8 cellular contexts compared by ENCODE assay signal in the genomic region with DNA sequence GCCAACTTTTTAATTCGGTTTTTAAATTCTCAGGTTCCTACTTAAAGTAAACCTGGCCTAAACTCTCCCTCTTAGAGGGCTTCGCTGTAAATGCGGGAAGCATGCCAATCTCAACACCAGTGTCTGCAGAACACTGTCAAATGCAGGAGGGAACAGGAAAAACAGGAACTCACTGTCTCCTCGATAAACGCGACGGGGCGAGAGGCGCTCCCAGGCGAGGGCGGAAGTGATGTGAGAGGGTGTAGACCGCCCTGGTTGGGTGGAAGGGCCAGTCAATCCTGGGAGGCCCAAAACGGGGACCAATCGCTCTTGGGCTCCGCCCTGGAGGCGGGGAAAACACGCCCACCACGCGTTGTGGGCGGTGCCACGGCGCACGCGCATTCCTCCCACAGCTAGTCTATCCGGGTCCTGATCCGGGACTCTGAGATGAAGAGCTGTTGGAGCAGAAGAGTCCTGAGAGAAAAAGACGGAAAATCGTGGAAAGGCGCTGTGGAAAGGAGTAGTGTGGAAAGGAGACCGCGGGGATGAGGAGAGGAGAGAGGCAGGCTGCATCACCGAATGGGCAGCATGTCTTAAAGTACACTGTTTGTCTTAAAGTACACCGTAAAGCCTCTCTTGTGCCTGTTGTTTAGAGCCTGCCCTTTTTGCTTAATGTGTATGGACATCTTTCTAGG. TPM values are rescaled to one million over a fixed set of nuclear protein-coding genes. Genes with fewer than 3 reads are reported as not detected.
DNase-seq lines count a peak whose midpoint lies in the region; ATAC-seq and TF ChIP-seq lines count a peak whose summit lies in the region.

No MANE protein-coding gene starts in this region.

- H3K36me3 Mint-ChIP-seq in CD4-positive, alpha-beta memory T cell: peaks cover 0 to 4% of the 10 kb centered on the region in 2 donors
- H3K36me3 Mint-ChIP-seq in activated CD4-positive, alpha-beta memory T cell treated with anti-CD3 and anti-CD28 coated beads, Interleukin-2, amount 10 ng/mL, durations not matched to agents 7 days and 5 days (ENCODE audit: low read depth): no peaks in the 10 kb centered on the region

- peak in 1 of 4 donors; percentile 11 for TF ChIP-seq CTCF in right lobe of liver (IDR thresholded peaks at IDR 0.05)

- H3K9me3 ChIP-seq in CD4-positive, alpha-beta memory T cell (ENCODE audit: control insufficient read depth in 1 of 2, low read length in 2 of 2): no peaks in the 10 kb centered on the region
- no peaks in the 10 kb centered on the region for H3K9me3 ChIP-seq in duodenal mucosa (ENCODE audit: control insufficient read depth in 1 of 2, low read length in 2 of 2)
- H3K9me3 ChIP-seq in right lobe of liver: no peaks in the 10 kb centered on the region

- H3K9me3 Mint-ChIP-seq in CD4-positive, alpha-beta memory T cell: peaks cover 0 to 2% (median 0%) of the 10 kb centered on the region in 8 donors
- no peaks in the 10 kb centered on the region for H3K9me3 Mint-ChIP-seq in activated CD4-positive, alpha-beta memory T cell treated with anti-CD3 and anti-CD28 coated beads, Interleukin-2, amount 10 ng/mL, durations not matched to agents 7 days and 5 days

- peak overlapping the region; percentile 87 to 98 (median 96) for H3K27ac Mint-ChIP-seq in CD4-positive, alpha-beta memory T cell
- H3K27ac Mint-ChIP-seq in activated CD4-positive, alpha-beta memory T cell treated with anti-CD3 and anti-CD28 coated beads, Interleukin-2, amount 10 ng/mL, durations not matched to agents 7 days and 5 days: peak overlapping the region; percentile 62

- no peaks in the 10 kb centered on the region for H3K36me3 ChIP-seq in CD4-positive, alpha-beta memory T cell (ENCODE audit: insufficient read depth, low read length)
- H3K36me3 ChIP-seq in duodenal mucosa (ENCODE audit: control insufficient read depth in 1 of 2, insufficient read depth in 2 of 2, low read length in 2 of 2) (peaks cover 0 to 7% of the 10 kb centered on the region in 2 donors), right lobe of liver (no peaks in the 10 kb centered on the region)

- peaks cover 13% of the 10 kb centered on the region for H3K4me1 ChIP-seq in CD4-positive, alpha-beta memory T cell (ENCODE audit: insufficient read depth, low read length)
- H3K4me1 ChIP-seq in duodenal mucosa (ENCODE audit: control insufficient read depth in 1 of 2, insufficient read depth in 2 of 2, low read length in 2 of 2) (peaks cover 14 to 16% of the 10 kb centered on the region in 2 donors), right lobe of liver (peaks cover 0 to 7% (median 2%) of the 10 kb centered on the region in 4 donors)

- no peaks in the 10 kb centered on the region for H3K27me3 Mint-ChIP-seq in CD4-positive, alpha-beta memory T cell
- H3K27me3 Mint-ChIP-seq in activated CD4-positive, alpha-beta memory T cell treated with anti-CD3 and anti-CD28 coated beads, Interleukin-2, amount 10 ng/mL, durations not matched to agents 7 days and 5 days: peaks cover 1% of the 10 kb centered on the region

- H3K4me3 ChIP-seq in CD4-positive, alpha-beta memory T cell (ENCODE audit: low read length in 2 of 2): peak overlapping the region; percentile 82 to 83
- H3K4me3 ChIP-seq in duodenal mucosa (ENCODE audit: low read depth in 1 of 2, low read length in 2 of 2) (peak overlapping the region; percentile 78 to 89), right lobe of liver (peak overlapping the region; percentile 58 to 77 (median 66))

- POLR2A ChIA-PET in CD4-positive, alpha-beta memory T cell (lab: Charles Lee; ENCODE audit: partially characterized antibody): interaction anchor here (0.8 to 1.6 kb wide), 8 partner anchors 9 to 308 kb away, joined by 3 to 8 read pairs (median 6); a partner anchor contains a TSS
- POLR2A ChIA-PET in activated CD4-positive, alpha-beta memory T cell treated with anti-CD3 and anti-CD28 coated beads, Interleukin-2, amount 10 ng/mL, durations not matched to agents 7 days and 5 days (lab: Charles Lee): interaction anchor here (0.6 to 2.8 kb wide), 6 partner anchors 16 to 149 kb away, joined by 3 to 16 read pairs (median 4); a partner anchor contains a TSS

- peak; percentile 95 to 99 (median 98) for DNase-seq in CD4-positive, alpha-beta memory T cell
- DNase-seq in HK-2 (ENCODE audit: unreplicated experiment) (peak; percentile 95), NCI-H82 treated with DMSO at 0.1 percent for 48 hours (lab: John Stamatoyannopoulos, UW; ENCODE audit: unreplicated experiment) (peak; percentile 90), right lobe of liver (peak; percentile 97 to 99 (median 99))
- peak; percentile 97 for DNase-seq in activated CD4-positive, alpha-beta memory T cell treated with anti-CD3 and anti-CD28 coated beads, Interleukin-2, amount 10 ng/mL, durations not matched to agents 7 days and 5 days
- peak; percentile 96 for DNase-seq in stimulated activated CD4-positive, alpha-beta T cell treated with anti-CD3 and anti-CD28 coated beads, Interleukin-4, amount 100 ng/mL, for 24 hours

- peak overlapping the region; percentile 89 to 98 (median 93) for H3K4me3 Mint-ChIP-seq in CD4-positive, alpha-beta memory T cell
- H3K4me3 Mint-ChIP-seq in activated CD4-positive, alpha-beta memory T cell treated with anti-CD3 and anti-CD28 coated beads, Interleukin-2, amount 10 ng/mL, durations not matched to agents 7 days and 5 days: peak overlapping the region; percentile 87

- peak overlapping the region; percentile 70 for H3K27ac ChIP-seq in CD4-positive, alpha-beta memory T cell (ENCODE audit: low read depth, low read length)
- H3K27ac ChIP-seq in duodenal mucosa (ENCODE audit: low read depth, low read length) (peak overlapping the region; percentile 76), right lobe of liver (peak overlapping the region; percentile 55 to 71 (median 58))

- intact Hi-C loops in CD4-positive, alpha-beta memory T cell (cut with micrococcal nuclease): loop anchor here (1.0 kb wide), 4 partner anchors 79 to 179 kb away; a partner anchor contains a TSS
- intact Hi-C loops in right lobe of liver (cut with DNase I): no loop called here

- H3K4me1 Mint-ChIP-seq in CD4-positive, alpha-beta memory T cell: peaks cover 7 to 26% (median 16%) of the 10 kb centered on the region in 4 donors
- peaks cover 22% of the 10 kb centered on the region for H3K4me1 Mint-ChIP-seq in activated CD4-positive, alpha-beta memory T cell treated with anti-CD3 and anti-CD28 coated beads, Interleukin-2, amount 10 ng/mL, durations not matched to agents 7 days and 5 days

- TF ChIP-seq POLR2A in right lobe of liver (IDR thresholded peaks at IDR 0.05): peak; percentile 95

- no peaks in the 10 kb centered on the region for H3K27me3 ChIP-seq in CD4-positive, alpha-beta memory T cell (ENCODE audit: insufficient read depth, low read length)
- H3K27me3 ChIP-seq in duodenal mucosa (ENCODE audit: control insufficient read depth in 1 of 2, insufficient read depth in 2 of 2, low read length in 2 of 2): no peaks in the 10 kb centered on the region
- no peaks in the 10 kb centered on the region for H3K27me3 ChIP-seq in right lobe of liver

- ATAC-seq in GM19455 (IDR thresholded peaks at IDR 0.05; ENCODE audit: unreplicated experiment) (peak; percentile 100), right lobe of liver (peak; percentile 99 to 100 (median 99))

- peak overlapping the region; percentile 74 to 84 for H3K9ac ChIP-seq in duodenal mucosa (ENCODE audit: low read depth in 1 of 2, low read length in 2 of 2)

- 6% methylated on average over 31 of the region's 33 CpGs for WGBS in right lobe of liver (ENCODE audit: insufficient coverage, low coverage, low lambda C conversion rate, missing lambda C conversion rate)

- CTCF ChIA-PET in CD4-positive, alpha-beta memory T cell (lab: Charles Lee; ENCODE audit: partially characterized antibody): interaction anchor here (0.9 to 2.1 kb wide), 5 partner anchors 91 to 180 kb away, joined by 3 to 13 read pairs (median 3); no protein-coding TSS in a partner anchor
- CTCF ChIA-PET in activated CD4-positive, alpha-beta memory T cell treated with anti-CD3 and anti-CD28 coated beads, Interleukin-2, amount 10 ng/mL, durations not matched to agents 7 days and 5 days (lab: Charles Lee): interaction anchor here (0.7 to 1.1 kb wide), 3 partner anchors 116 to 153 kb away, joined by 3 to 4 read pairs (median 3); no protein-coding TSS in a partner anchor

RNA-seq across cellular contexts. Expression of a gene that starts 27.1 kb away (rescaled TPM):
- not detected for total RNA-seq in CD4-positive, alpha-beta memory T cell
- not detected for polyA plus RNA-seq in CD4-positive, alpha-beta memory T cell
- not detected for total RNA-seq in activated CD4-positive, alpha-beta memory T cell treated with anti-CD3 and anti-CD28 coated beads, Interleukin-2, amount 10 ng/mL, durations not matched to agents 7 days and 5 days
- under 1 TPM in 4 of 6 experiments, not detected in 2; 0.04 to 0.81 (median 0.19) TPM for total RNA-seq in right lobe of liver

Comparison
In these comparisons a context has a peak if more than half of its experiments do, and no peak if none do; other contexts are left out.
1. Peak in every context shown above with its lines: DNase-seq, ATAC-seq, H3K4me3 ChIP-seq and H3K27ac ChIP-seq.